In genomic region chr20:35771689-35772562, GRCh38 we compare ENCODE assay signal across 1 cellular context.
TF ChIP-seq lines count a peak whose summit lies in the region.

TSS of gene PHF20 (plus strand) at chr20:35772015. CDS start at chr20:35801523, 29,508 bp downstream.

TF ChIP-seq in HepG2, 621 proteins besides CTCF, POLR2A, EP300 and RAD21 (continued from another document and continues in another):
- TF ChIP-seq ZBTB42 (CRISPR knock-in tag; IDR thresholded peaks at IDR 0.05) (peak; percentile 57), BCL3 (CRISPR knock-in tag; IDR thresholded peaks at IDR 0.05) (peak; percentile 97), ZNF616 (CRISPR knock-in tag; IDR thresholded peaks at IDR 0.05; ENCODE audit: low read depth) (peak; percentile 89), PRMT3 (CRISPR knock-in tag; IDR thresholded peaks at IDR 0.05; ENCODE audit: borderline replicate concordance, low read depth) (peak; percentile 92; the same call in 1 of the 2 replicates), CBFB (CRISPR knock-in tag; IDR thresholded peaks at IDR 0.05) (peak; percentile 50; the same call in 1 of the 2 replicates), ZNF3 (CRISPR knock-in tag; IDR thresholded peaks at IDR 0.05) (no peak), HNRNPK (IDR thresholded peaks at IDR 0.05; ENCODE audit: low read depth, low read length, poor library complexity, severe bottlenecking) (peak; percentile 63), RBM22 (optimal IDR thresholded peaks at IDR 0.05; ENCODE audit: low read length) (no peak), YEATS2 (CRISPR knock-in tag; IDR thresholded peaks at IDR 0.05; ENCODE audit: borderline replicate concordance) (peak; percentile 75), ZBTB10 (CRISPR knock-in tag; IDR thresholded peaks at IDR 0.05; ENCODE audit: borderline replicate concordance) (peak; percentile 91; the same call in 1 of the 2 replicates), KLF16 (CRISPR knock-in tag; IDR thresholded peaks at IDR 0.05) (peak; percentile 85 to 91; a peak in 3 of 4 replicates), PCBP1 (IDR thresholded peaks at IDR 0.05; ENCODE audit: borderline replicate concordance, low read depth, low read length) (0 out of 2 replicates have a peak, but pooled peaks have one; percentile 37), ZNF549 (CRISPR knock-in tag; IDR thresholded peaks at IDR 0.05) (no peak; the same call in 1 of the 2 replicates), TMF1 (CRISPR knock-in tag; IDR thresholded peaks at IDR 0.05; ENCODE audit: low read depth) (peak; percentile 95), MTF1 (CRISPR knock-in tag; IDR thresholded peaks at IDR 0.05) (peak; percentile 70; the same call in 1 of the 2 replicates), ZNF232 (CRISPR knock-in tag; IDR thresholded peaks at IDR 0.05; ENCODE audit: borderline replicate concordance) (peak; percentile 94), SRF (IDR thresholded peaks at IDR 0.05; ENCODE audit: low read depth, low read length) (peak; percentile 41; the same call in 1 of the 2 replicates), ZNF746 (CRISPR knock-in tag; IDR thresholded peaks at IDR 0.05) (peak; percentile 81; the same call in 1 of the 2 replicates), KLF11 (CRISPR knock-in tag; IDR thresholded peaks at IDR 0.05) (peak; percentile 97), ZNF770 (CRISPR knock-in tag; IDR thresholded peaks at IDR 0.05) (peak; percentile 57; the same call in 1 of the 2 replicates), THAP7 (CRISPR knock-in tag; IDR thresholded peaks at IDR 0.05) (peak; percentile 97), ZNF550 (CRISPR knock-in tag; IDR thresholded peaks at IDR 0.05; ENCODE audit: borderline replicate concordance) (peak; percentile 99; the same call in 1 of the 2 replicates), ONECUT2 (CRISPR knock-in tag; IDR thresholded peaks at IDR 0.05) (peak; percentile 75), FOXM1 (CRISPR knock-in tag; IDR thresholded peaks at IDR 0.05) (peak; percentile 86; the same call in 1 of the 2 replicates), LRRFIP1 (CRISPR knock-in tag; conservative IDR thresholded peaks at IDR 0.05) (peak; percentile 84; the same call in 1 of the 2 replicates), ZNF275 (CRISPR knock-in tag; IDR thresholded peaks at IDR 0.05; ENCODE audit: borderline replicate concordance) (peak; percentile 91; the same call in 1 of the 2 replicates), ZBTB38 (CRISPR knock-in tag; IDR thresholded peaks at IDR 0.05) (peak; percentile 98), STAG1 (CRISPR knock-in tag; IDR thresholded peaks at IDR 0.05) (0 out of 2 replicates have a peak, but pooled peaks have one; percentile 0), KDM6A (CRISPR knock-in tag; IDR thresholded peaks at IDR 0.05; ENCODE audit: low read depth) (peak; percentile 31; the same call in 1 of the 2 replicates), ZNF782 (CRISPR knock-in tag; IDR thresholded peaks at IDR 0.05; ENCODE audit: borderline replicate concordance) (no peak), RARA (CRISPR knock-in tag; IDR thresholded peaks at IDR 0.05) (peak; percentile 64), ZNF451 (CRISPR knock-in tag; IDR thresholded peaks at IDR 0.05) (peak; percentile 73; the same call in 1 of the 2 replicates), ZBTB25 (CRISPR knock-in tag; IDR thresholded peaks at IDR 0.05) (peak; percentile 90), ETV6 (CRISPR knock-in tag; conservative IDR thresholded peaks at IDR 0.05) (peak; percentile 75), ZNF709 (CRISPR knock-in tag; IDR thresholded peaks at IDR 0.05) (peak; percentile 80), ZSCAN21 (CRISPR knock-in tag; IDR thresholded peaks at IDR 0.05; ENCODE audit: borderline replicate concordance) (peak; percentile 29; the same call in 1 of the 2 replicates), TCF7L2 (IDR thresholded peaks at IDR 0.05; ENCODE audit: low read depth, low read length) (no peak), ZNF570 (CRISPR knock-in tag; IDR thresholded peaks at IDR 0.05; ENCODE audit: borderline replicate concordance) (0 out of 2 replicates have a peak, but pooled peaks have one; percentile 90), ZNF639 (CRISPR knock-in tag; conservative IDR thresholded peaks at IDR 0.05) (peak; percentile 57; the same call in 1 of the 2 replicates)
- TF ChIP-seq, protein P1, sequence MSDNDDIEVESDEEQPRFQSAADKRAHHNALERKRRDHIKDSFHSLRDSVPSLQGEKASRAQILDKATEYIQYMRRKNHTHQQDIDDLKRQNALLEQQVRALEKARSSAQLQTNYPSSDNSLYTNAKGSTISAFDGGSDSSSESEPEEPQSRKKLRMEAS (IDR thresholded peaks at IDR 0.05): peak; percentile 100
- TF ChIP-seq, protein P2, sequence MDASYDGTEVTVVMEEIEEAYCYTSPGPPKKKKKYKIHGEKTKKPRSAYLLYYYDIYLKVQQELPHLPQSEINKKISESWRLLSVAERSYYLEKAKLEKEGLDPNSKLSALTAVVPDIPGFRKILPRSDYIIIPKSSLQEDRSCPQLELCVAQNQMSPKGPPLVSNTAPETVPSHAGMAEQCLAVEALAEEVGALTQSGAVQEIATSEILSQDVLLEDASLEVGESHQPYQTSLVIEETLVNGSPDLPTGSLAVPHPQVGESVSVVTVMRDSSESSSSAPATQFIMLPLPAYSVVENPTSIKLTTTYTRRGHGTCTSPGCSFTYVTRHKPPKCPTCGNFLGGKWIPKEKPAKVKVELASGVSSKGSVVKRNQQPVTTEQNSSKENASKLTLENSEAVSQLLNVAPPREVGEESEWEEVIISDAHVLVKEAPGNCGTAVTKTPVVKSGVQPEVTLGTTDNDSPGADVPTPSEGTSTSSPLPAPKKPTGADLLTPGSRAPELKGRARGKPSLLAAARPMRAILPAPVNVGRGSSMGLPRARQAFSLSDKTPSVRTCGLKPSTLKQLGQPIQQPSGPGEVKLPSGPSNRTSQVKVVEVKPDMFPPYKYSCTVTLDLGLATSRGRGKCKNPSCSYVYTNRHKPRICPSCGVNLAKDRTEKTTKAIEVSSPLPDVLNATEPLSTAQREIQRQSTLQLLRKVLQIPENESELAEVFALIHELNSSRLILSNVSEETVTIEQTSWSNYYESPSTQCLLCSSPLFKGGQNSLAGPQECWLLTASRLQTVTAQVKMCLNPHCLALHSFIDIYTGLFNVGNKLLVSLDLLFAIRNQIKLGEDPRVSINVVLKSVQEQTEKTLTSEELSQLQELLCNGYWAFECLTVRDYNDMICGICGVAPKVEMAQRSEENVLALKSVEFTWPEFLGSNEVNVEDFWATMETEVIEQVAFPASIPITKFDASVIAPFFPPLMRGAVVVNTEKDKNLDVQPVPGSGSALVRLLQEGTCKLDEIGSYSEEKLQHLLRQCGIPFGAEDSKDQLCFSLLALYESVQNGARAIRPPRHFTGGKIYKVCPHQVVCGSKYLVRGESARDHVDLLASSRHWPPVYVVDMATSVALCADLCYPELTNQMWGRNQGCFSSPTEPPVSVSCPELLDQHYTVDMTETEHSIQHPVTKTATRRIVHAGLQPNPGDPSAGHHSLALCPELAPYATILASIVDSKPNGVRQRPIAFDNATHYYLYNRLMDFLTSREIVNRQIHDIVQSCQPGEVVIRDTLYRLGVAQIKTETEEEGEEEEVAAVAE (CRISPR knock-in tag; IDR thresholded peaks at IDR 0.05; ENCODE audit: borderline replicate concordance): no peak
